In the genomic region with DNA sequence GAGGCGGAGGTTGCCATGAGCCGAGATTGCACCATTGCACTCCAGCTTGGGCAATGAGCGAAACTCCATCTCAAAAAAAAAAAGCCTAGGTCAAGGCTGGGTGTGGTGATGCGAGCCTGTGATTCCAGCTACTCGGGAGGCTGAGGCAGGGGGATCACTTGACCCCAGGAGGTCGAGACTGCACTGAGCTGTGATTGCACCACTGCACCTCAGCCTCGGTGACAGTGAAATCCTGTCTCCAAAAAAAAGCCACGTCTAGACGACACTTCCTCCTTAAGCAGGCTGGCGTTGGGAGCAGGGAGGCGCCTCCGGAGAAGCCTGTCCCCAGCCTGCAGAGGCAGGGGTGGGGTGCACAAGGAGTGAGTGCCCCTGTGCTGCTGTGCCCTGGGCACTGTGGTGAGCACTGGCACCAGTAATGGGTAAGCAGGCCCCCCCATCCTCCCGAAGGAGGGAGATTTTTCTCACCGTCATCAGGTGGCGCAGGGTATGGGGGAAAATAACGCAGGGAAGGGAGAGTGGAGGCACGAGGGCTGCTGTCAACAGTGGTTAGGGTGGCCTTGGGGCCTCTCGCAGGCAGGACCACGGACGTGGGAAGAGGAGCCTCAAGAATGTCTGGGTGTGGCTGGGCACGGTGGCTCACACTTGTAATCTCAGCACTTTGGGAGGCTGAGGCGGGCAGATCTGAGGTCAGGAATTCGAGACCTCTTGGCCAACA, we compare ENCODE assay signal across 5 cellular contexts.
DNase-seq lines count a peak whose midpoint lies in the region; ATAC-seq lines count a peak whose summit lies in the region.

No MANE protein-coding gene starts in this region.

- peak; percentile 35 for DNase-seq in NOMO-1 treated with dmso at 0.1 percent for 144 hours (lab: John Stamatoyannopoulos, UW; ENCODE audit: unreplicated experiment)
- peak; percentile 51 for DNase-seq in activated gamma-delta T cell (lab: John Stamatoyannopoulos, UW)
- DNase-seq in stimulated activated CD8-positive, alpha-beta memory T cell treated with anti-CD3 and anti-CD28 coated beads, Interleukin-4, amount 100 ng/mL, for 48 hours, result peak; percentile 82
- no peak for DNase-seq in NCI-H1092 treated with DMSO at 0.1 percent for 48 hours (lab: John Stamatoyannopoulos, UW)

- ATAC-seq in GM21528 (IDR thresholded peaks at IDR 0.05; ENCODE audit: low FRiP score, unreplicated experiment), result no peak
